Comparison of ENCODE assay signal across 1 cellular context in genomic region chr1:193568451-193568985, GRCh38.
TF ChIP-seq lines count a peak whose summit lies in the region.

No MANE protein-coding gene starts in this region.

TF ChIP-seq in IMR-90, 13 proteins besides CTCF, POLR2A, EP300 and RAD21:
- TF ChIP-seq, protein P1, sequence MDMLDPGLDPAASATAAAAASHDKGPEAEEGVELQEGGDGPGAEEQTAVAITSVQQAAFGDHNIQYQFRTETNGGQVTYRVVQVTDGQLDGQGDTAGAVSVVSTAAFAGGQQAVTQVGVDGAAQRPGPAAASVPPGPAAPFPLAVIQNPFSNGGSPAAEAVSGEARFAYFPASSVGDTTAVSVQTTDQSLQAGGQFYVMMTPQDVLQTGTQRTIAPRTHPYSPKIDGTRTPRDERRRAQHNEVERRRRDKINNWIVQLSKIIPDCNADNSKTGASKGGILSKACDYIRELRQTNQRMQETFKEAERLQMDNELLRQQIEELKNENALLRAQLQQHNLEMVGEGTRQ (IDR thresholded peaks at IDR 0.05; ENCODE audit: low read depth, low read length): no peak
- TF ChIP-seq MAFK (IDR thresholded peaks at IDR 0.05; ENCODE audit: low read depth, low read length) (no peak), RCOR1 (IDR thresholded peaks at IDR 0.05; ENCODE audit: insufficient replicate concordance, low read length) (no peak), ELK1 (IDR thresholded peaks at IDR 0.05; ENCODE audit: borderline replicate concordance, low read depth, low read length) (no peak), CEBPB (IDR thresholded peaks at IDR 0.05; ENCODE audit: low read depth, low read length) (no peak), BHLHE40 (IDR thresholded peaks at IDR 0.05; ENCODE audit: low read depth, low read length) (no peak), SMC3 (IDR thresholded peaks at IDR 0.05; ENCODE audit: low read depth, low read length) (no peak), FOS (IDR thresholded peaks at IDR 0.05; ENCODE audit: low read depth, low read length) (no peak), RFX5 (IDR thresholded peaks at IDR 0.05; ENCODE audit: low read depth, low read length) (no peak), CHD1 (IDR thresholded peaks at IDR 0.05; ENCODE audit: low read depth, low read length) (no peak), MXI1 (IDR thresholded peaks at IDR 0.05; ENCODE audit: borderline replicate concordance, low read depth, low read length) (no peak), MAZ (IDR thresholded peaks at IDR 0.05; ENCODE audit: borderline replicate concordance, low read depth, low read length) (no peak), NFE2L2 (IDR thresholded peaks at IDR 0.05; ENCODE audit: low read depth, low read length) (no peak)
